In the genomic region with DNA sequence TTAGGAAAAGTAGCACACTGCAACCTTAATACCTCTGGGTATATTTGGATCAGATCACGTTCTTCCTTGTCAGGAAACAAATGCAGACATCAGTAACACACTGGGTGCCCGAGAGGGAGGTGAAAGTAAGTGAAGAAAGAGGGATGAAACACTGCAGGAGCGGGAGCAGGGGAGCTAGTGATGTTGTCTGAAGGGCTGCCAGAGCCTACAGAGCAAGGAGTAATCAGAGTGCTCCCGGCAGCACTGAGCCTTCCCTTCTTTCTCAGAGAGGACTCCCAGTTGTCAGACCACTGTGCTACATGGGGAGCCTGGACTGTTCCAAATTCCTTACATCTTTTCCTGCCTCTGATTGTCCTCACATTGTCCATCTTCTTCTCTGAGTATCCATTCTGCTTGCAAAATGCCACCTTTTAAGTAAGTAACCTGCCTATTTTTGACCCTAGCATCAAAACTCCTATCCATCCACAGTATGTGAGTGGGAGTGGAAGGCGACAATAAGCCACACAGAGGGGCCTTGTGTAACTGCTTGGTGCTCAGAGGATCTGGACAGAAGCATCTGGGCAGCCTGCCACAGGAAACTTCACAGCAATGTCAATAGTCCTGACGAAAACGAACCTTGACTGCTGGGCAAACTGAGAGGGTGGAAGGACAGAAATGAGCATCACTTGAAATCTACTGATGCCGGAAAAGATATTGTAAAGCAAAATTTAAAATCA, we compare ENCODE assay signal across 2 cellular contexts.
TF ChIP-seq lines count a peak whose summit lies in the region.

No MANE protein-coding gene starts in this region.

TF ChIP-seq in GM23338, 12 proteins besides CTCF, POLR2A, EP300 and RAD21:
- TF ChIP-seq, protein P1, sequence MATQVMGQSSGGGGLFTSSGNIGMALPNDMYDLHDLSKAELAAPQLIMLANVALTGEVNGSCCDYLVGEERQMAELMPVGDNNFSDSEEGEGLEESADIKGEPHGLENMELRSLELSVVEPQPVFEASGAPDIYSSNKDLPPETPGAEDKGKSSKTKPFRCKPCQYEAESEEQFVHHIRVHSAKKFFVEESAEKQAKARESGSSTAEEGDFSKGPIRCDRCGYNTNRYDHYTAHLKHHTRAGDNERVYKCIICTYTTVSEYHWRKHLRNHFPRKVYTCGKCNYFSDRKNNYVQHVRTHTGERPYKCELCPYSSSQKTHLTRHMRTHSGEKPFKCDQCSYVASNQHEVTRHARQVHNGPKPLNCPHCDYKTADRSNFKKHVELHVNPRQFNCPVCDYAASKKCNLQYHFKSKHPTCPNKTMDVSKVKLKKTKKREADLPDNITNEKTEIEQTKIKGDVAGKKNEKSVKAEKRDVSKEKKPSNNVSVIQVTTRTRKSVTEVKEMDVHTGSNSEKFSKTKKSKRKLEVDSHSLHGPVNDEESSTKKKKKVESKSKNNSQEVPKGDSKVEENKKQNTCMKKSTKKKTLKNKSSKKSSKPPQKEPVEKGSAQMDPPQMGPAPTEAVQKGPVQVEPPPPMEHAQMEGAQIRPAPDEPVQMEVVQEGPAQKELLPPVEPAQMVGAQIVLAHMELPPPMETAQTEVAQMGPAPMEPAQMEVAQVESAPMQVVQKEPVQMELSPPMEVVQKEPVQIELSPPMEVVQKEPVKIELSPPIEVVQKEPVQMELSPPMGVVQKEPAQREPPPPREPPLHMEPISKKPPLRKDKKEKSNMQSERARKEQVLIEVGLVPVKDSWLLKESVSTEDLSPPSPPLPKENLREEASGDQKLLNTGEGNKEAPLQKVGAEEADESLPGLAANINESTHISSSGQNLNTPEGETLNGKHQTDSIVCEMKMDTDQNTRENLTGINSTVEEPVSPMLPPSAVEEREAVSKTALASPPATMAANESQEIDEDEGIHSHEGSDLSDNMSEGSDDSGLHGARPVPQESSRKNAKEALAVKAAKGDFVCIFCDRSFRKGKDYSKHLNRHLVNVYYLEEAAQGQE (IDR thresholded peaks at IDR 0.05; ENCODE audit: unreplicated experiment) = no peak
- TF ChIP-seq CREB1 (CRISPR knock-in tag; IDR thresholded peaks at IDR 0.05; ENCODE audit: low read depth) (no peak), EZH2phosphoT487 (IDR thresholded peaks at IDR 0.05; ENCODE audit: unreplicated experiment) (no peak), POLR2AphosphoS5 (IDR thresholded peaks at IDR 0.05; ENCODE audit: low read depth) (no peak), STAT1 (IDR thresholded peaks at IDR 0.05; ENCODE audit: unreplicated experiment) (no peak), ZNF114 (CRISPR knock-in tag; IDR thresholded peaks at IDR 0.05) (no peak), JUNB (IDR thresholded peaks at IDR 0.05; ENCODE audit: unreplicated experiment) (no peak)

TF ChIP-seq in K562, 482 proteins besides CTCF, POLR2A, EP300 and RAD21 (continued from another document):
- TF ChIP-seq, protein P2, sequence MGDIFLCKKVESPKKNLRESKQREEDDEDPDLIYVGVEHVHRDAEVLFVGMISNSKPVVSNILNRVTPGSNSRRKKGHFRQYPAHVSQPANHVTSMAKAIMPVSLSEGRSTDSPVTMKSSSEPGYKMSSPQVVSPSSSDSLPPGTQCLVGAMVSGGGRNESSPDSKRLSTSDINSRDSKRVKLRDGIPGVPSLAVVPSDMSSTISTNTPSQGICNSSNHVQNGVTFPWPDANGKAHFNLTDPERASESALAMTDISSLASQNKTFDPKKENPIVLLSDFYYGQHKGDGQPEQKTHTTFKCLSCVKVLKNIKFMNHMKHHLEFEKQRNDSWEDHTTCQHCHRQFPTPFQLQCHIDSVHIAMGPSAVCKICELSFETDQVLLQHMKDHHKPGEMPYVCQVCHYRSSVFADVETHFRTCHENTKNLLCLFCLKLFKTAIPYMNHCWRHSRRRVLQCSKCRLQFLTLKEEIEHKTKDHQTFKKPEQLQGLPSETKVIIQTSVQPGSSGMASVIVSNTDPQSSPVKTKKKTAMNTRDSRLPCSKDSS (IDR thresholded peaks at IDR 0.05; ENCODE audit: low read depth, partially characterized antibody) = no peak
- no peak for TF ChIP-seq GATAD2A (IDR thresholded peaks at IDR 0.05)
- TF ChIP-seq ATF7 (IDR thresholded peaks at IDR 0.05) = no peak
- TF ChIP-seq, protein P3, sequence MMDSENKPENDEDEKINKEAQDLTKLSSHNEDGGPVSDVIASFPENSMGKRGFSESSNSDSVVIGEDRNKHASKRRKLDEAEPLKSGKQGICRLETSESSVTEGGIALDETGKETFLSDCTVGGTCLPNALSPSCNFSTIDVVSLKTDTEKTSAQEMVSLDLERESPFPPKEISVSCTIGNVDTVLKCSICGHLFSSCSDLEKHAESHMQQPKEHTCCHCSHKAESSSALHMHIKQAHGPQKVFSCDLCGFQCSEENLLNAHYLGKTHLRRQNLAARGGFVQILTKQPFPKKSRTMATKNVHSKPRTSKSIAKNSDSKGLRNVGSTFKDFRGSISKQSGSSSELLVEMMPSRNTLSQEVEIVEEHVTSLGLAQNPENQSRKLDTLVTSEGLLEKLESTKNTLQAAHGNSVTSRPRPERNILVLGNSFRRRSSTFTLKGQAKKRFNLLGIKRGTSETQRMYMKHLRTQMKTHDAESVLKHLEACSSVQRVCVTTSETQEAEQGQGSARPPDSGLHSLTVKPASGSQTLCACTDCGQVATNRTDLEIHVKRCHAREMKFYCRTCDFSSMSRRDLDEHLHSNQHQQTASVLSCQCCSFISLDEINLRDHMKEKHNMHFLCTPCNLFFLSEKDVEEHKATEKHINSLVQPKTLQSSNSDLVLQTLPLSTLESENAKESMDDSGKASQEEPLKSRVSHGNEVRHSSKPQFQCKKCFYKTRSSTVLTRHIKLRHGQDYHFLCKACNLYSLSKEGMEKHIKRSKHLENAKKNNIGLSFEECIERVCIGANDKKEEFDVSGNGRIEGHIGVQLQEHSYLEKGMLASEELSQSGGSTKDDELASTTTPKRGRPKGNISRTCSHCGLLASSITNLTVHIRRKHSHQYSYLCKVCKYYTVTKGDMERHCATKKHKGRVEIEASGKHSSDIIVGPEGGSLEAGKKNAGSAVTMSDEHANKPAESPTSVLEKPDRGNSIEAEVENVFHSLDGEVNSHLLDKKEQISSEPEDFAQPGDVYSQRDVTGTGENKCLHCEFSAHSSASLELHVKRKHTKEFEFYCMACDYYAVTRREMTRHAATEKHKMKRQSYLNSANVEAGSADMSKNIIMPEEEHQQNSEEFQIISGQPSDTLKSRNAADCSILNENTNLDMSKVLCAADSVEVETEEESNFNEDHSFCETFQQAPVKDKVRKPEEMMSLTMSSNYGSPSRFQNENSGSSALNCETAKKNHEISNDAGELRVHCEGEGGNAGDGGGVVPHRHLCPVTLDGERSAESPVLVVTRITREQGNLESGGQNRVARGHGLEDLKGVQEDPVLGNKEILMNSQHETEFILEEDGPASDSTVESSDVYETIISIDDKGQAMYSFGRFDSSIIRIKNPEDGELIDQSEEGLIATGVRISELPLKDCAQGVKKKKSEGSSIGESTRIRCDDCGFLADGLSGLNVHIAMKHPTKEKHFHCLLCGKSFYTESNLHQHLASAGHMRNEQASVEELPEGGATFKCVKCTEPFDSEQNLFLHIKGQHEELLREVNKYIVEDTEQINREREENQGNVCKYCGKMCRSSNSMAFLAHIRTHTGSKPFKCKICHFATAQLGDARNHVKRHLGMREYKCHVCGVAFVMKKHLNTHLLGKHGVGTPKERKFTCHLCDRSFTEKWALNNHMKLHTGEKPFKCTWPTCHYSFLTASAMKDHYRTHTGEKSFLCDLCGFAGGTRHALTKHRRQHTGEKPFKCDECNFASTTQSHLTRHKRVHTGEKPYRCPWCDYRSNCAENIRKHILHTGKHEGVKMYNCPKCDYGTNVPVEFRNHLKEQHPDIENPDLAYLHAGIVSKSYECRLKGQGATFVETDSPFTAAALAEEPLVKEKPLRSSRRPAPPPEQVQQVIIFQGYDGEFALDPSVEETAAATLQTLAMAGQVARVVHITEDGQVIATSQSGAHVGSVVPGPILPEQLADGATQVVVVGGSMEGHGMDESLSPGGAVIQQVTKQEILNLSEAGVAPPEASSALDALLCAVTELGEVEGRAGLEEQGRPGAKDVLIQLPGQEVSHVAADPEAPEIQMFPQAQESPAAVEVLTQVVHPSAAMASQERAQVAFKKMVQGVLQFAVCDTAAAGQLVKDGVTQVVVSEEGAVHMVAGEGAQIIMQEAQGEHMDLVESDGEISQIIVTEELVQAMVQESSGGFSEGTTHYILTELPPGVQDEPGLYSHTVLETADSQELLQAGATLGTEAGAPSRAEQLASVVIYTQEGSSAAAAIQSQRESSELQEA (IDR thresholded peaks at IDR 0.05; ENCODE audit: low read depth) = no peak
- TF ChIP-seq ZNF197 (CRISPR knock-in tag; IDR thresholded peaks at IDR 0.05; ENCODE audit: low read depth) = no peak
- TF ChIP-seq LEF1 (IDR thresholded peaks at IDR 0.05) = no peak
- no peak for TF ChIP-seq BDP1 (IDR thresholded peaks at IDR 0.05; ENCODE audit: insufficient read depth, insufficient read length)
- TF ChIP-seq, protein P4, sequence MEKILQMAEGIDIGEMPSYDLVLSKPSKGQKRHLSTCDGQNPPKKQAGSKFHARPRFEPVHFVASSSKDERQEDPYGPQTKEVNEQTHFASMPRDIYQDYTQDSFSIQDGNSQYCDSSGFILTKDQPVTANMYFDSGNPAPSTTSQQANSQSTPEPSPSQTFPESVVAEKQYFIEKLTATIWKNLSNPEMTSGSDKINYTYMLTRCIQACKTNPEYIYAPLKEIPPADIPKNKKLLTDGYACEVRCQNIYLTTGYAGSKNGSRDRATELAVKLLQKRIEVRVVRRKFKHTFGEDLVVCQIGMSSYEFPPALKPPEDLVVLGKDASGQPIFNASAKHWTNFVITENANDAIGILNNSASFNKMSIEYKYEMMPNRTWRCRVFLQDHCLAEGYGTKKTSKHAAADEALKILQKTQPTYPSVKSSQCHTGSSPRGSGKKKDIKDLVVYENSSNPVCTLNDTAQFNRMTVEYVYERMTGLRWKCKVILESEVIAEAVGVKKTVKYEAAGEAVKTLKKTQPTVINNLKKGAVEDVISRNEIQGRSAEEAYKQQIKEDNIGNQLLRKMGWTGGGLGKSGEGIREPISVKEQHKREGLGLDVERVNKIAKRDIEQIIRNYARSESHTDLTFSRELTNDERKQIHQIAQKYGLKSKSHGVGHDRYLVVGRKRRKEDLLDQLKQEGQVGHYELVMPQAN (IDR thresholded peaks at IDR 0.05; ENCODE audit: borderline replicate concordance) = no peak
TF ChIP-seq in K562: peak in this region for 0.
